In the genomic region with DNA sequence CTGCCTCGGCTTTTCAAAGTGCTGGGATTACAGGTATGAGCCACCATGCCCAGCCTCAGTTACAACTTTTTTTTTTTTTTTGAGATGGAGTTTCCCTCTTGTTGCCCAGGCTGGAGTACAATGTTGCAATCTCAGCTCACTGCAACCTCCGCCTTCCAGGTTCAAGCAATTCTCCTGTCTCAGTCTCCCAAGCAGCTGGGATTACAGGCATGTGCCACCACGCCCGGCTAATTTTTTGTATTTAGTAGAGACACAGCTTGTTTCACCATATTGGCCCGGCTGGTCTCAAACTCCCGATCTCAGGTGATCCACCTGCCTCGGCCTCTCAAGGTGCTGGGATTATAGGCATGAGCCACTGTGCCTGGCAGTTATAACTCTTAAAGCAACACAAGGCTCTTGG, we compare ENCODE assay signal across 13 cellular contexts. TPM values are rescaled to one million over a fixed set of nuclear protein-coding genes. Genes with fewer than 3 reads are reported as not detected.
DNase-seq lines count a peak whose midpoint lies in the region; ATAC-seq, FAIRE-seq and TF ChIP-seq lines count a peak whose summit lies in the region.
"Not testable (repeated sequence)": the region's sequence is repeated elsewhere in the genome, so short reads cannot be mapped to it uniquely, and the experiment has no call there.
"Had no signal": no experiment of that assay in that cellular context is flagged by ENCODE, and none has a peak within 500 bp of the region (broad histone marks: within the 10 kb centered on the region; RNA-seq: fewer than 3 reads in every experiment).

No MANE protein-coding gene starts in this region.

- TF ChIP-seq EP300 in HepG2 (IDR thresholded peaks at IDR 0.05; ENCODE audit: low read depth in 2 of 2, low read length in 2 of 2); HepG2 (CRISPR knock-in tag; IDR thresholded peaks at IDR 0.05; ENCODE audit: borderline replicate concordance): not testable (repeated sequence)

- WGBS in endodermal cell (ENCODE audit: insufficient coverage in 1 of 2, insufficient read length in 1 of 2), 2 experiments = 95 to 100% methylated on average over 1 to 7 of the region's 7 CpGs
- whole genome bisulfite sequencing in esophagus squamous epithelium, 2 donors = 40 to 47% methylated on average over 7 of the region's 7 CpGs
- 44% methylated on average over 7 of the region's 7 CpGs for WGBS in HepG2 (ENCODE audit: low lambda C conversion rate)
- WGBS in testis, 2 donors = 76 to 79% methylated on average over 7 of the region's 7 CpGs

- TF ChIP-seq RAD21 in HepG2 (CRISPR knock-in tag; IDR thresholded peaks at IDR 0.05) = not testable (repeated sequence)

- TF ChIP-seq CTCF in RWPE2 (IDR thresholded peaks at IDR 0.05; ENCODE audit: poor library complexity, severe bottlenecking); endodermal cell (conservative IDR thresholded peaks at IDR 0.05); esophagus squamous epithelium (IDR thresholded peaks at IDR 0.05); HepG2 (CRISPR knock-in tag; IDR thresholded peaks at IDR 0.05); testis (IDR thresholded peaks at IDR 0.05): not testable (repeated sequence)

- peaks cover 26% of the 10 kb centered on the region for H4K20me1 ChIP-seq in HepG2 (ENCODE audit: insufficient read depth, low read length)

- not testable (repeated sequence) for H3K79me2 ChIP-seq in HepG2 (ENCODE audit: insufficient read depth, low read length)

- H3K4me1 Mint-ChIP-seq in endodermal cell = peaks cover 32% of the 10 kb centered on the region

- H3K4me2 ChIP-seq in HepG2 (ENCODE audit: low read depth, low read length) = not testable (repeated sequence)

- H3K27me3 Mint-ChIP-seq in endodermal cell (ENCODE audit: insufficient read depth) = not testable (repeated sequence)

- H3K27ac ChIP-seq in RWPE2 (ENCODE audit: poor library complexity, severe bottlenecking) = peak overlapping the region; percentile 3
- H3K27ac ChIP-seq in endodermal cell (ENCODE audit: low read depth, low read length); HepG2 (ENCODE audit: extremely low read length, insufficient read depth, low read length); testis: not testable (repeated sequence)
- H3K27ac ChIP-seq in esophagus squamous epithelium = peak overlapping the region; percentile 49 to 75 (median 59)

- H3K27ac Mint-ChIP-seq in endodermal cell = not testable (repeated sequence)

- CTCF ChIA-PET in HepG2 (lab: Yijun Ruan, JAX; ENCODE audit: low intra/inter-chr PET ratio, low total read pairs) = not testable (repeated sequence)

- POLR2A ChIA-PET in HepG2 (lab: Yijun Ruan, JAX) = interaction anchor here (0.6 to 5.2 kb wide), 2 partner anchors 10 to 38 kb away, joined by 3 to 45 read pairs; partner anchors contain the start of gene GLUL

- not testable (repeated sequence) for H3K4me3 ChIP-seq in RWPE2 (ENCODE audit: severe bottlenecking); endodermal cell (ENCODE audit: low read length); esophagus squamous epithelium; HepG2 (replicated peaks in 1 of 3; ENCODE audit: insufficient read depth in 1 of 3, low read depth in 2 of 3, low read length in 3 of 3); testis

- not testable (repeated sequence) for TF ChIP-seq POLR2A in esophagus squamous epithelium (IDR thresholded peaks at IDR 0.05); HepG2 (IDR thresholded peaks at IDR 0.05; ENCODE audit: insufficient read depth in 1 of 2, low read depth in 2 of 2, low read length in 2 of 2); testis (IDR thresholded peaks at IDR 0.05)

- BruUV-seq in HepG2 (replicated peaks; lab: Mats Ljungman, UMichigan) = not testable (repeated sequence)

- in situ Hi-C loops in HepG2 (cut with HindIII; ENCODE audit: extremely low pct_ligation_motif_present, low pct_unique_long_range_greater_than_20kb) = not testable (repeated sequence)

- H3K36me3 ChIP-seq in RWPE2 (ENCODE audit: low read depth) (peaks cover 29% of the 10 kb centered on the region), endodermal cell (ENCODE audit: control insufficient read depth, insufficient read depth, low read length) (peaks cover 34% of the 10 kb centered on the region), esophagus squamous epithelium (peaks cover 8 to 39% (median 24%) of the 10 kb centered on the region in 3 donors), HepG2 (replicated peaks in 1 of 2; ENCODE audit: control insufficient read depth in 1 of 2, insufficient read depth in 2 of 2, low read length in 2 of 2) (peaks cover 6 to 24% of the 10 kb centered on the region in 2 experiments)
- H3K36me3 ChIP-seq in testis (ENCODE audit: low read depth, missing control alignments) = not testable (repeated sequence)

- not testable (repeated sequence) for DNase-seq in RWPE2 (ENCODE audit: low spot score); esophagus squamous epithelium (lab: John Stamatoyannopoulos, UW); HepG2 (ENCODE audit: low spot score); sciatic nerve (ENCODE audit: low spot score)
- DNase-seq in endodermal cell = peak; percentile 20
- peak; percentile 60 for DNase-seq in testis

- not testable (repeated sequence) for H3K27me3 ChIP-seq in RWPE2 (ENCODE audit: insufficient read depth, poor library complexity, severe bottlenecking); endodermal cell (ENCODE audit: control insufficient read depth, insufficient read depth, low read length, poor library complexity, severe bottlenecking); esophagus squamous epithelium; HepG2 (ENCODE audit: control insufficient read depth in 1 of 2, insufficient read depth in 2 of 2, low read length in 2 of 2); testis

- not testable (repeated sequence) for H3K9me3 ChIP-seq in RWPE2 (ENCODE audit: severe bottlenecking); endodermal cell (ENCODE audit: control insufficient read depth, low read length); esophagus squamous epithelium; HepG2 (ENCODE audit: low read length); testis

- H2AFZ ChIP-seq in HepG2 (ENCODE audit: low read length) = not testable (repeated sequence)

- peaks cover 29% of the 10 kb centered on the region for H3K36me3 Mint-ChIP-seq in endodermal cell (ENCODE audit: low read depth)

- not testable (repeated sequence) for H3K9me3 Mint-ChIP-seq in endodermal cell

- FAIRE-seq in HepG2 (lab: Jason Lieb, UNC) = not testable (repeated sequence)

- intact Hi-C loops in esophagus squamous epithelium (cut with DNase I); HepG2 (cut with micrococcal nuclease; ENCODE audit: unreplicated experiment); sciatic nerve (cut with DNase I); testis (cut with DNase I; ENCODE audit: low total_unique reads): not testable (repeated sequence)

- not testable (repeated sequence) for H3K4me3 Mint-ChIP-seq in endodermal cell

- H3K4me1 ChIP-seq in RWPE2 (ENCODE audit: insufficient read depth, poor library complexity, severe bottlenecking); testis: not testable (repeated sequence)
- peaks cover 12% of the 10 kb centered on the region for H3K4me1 ChIP-seq in endodermal cell (ENCODE audit: control insufficient read depth, insufficient read depth, low read length)
- peaks cover 6 to 64% (median 14%) of the 10 kb centered on the region in 3 donors for H3K4me1 ChIP-seq in esophagus squamous epithelium
- peaks cover 30% of the 10 kb centered on the region for H3K4me1 ChIP-seq in HepG2 (ENCODE audit: insufficient read depth, low read length)

- H3K9ac ChIP-seq in endodermal cell (ENCODE audit: extremely low read depth, low read length, poor library complexity, severe bottlenecking); HepG2 (ENCODE audit: insufficient read depth, low read depth, low read length): not testable (repeated sequence)

- not testable (repeated sequence) for ATAC-seq in RWPE2 (ENCODE audit: low read depth)
- ATAC-seq in HepG2 = peak; percentile 13
- peak; percentile 0 for ATAC-seq in sciatic nerve

RNA-seq across cellular contexts. Expression of gene GLUL, which starts 11.8 kb away (rescaled TPM):
- 100 to 1,000 TPM; 529 to 553 TPM for total RNA-seq in endodermal cell
- polyA plus RNA-seq in endodermal cell (2013, experiment 1 of 2) = 291 TPM
- 248 TPM for polyA plus RNA-seq in endodermal cell (2013, experiment 2 of 2)
- total RNA-seq in esophagus squamous epithelium = 1,000 to 10,000 TPM in 3 of 4 donors, 100 to 1,000 TPM in 1; 597 to 1,638 (median 1,035) TPM
- 827 and 909 TPM in 2 replicates for total RNA-seq in HepG2 (2016; rRNA removed; fragmentation: Illumina TruSeq; extraction: Trizol)
- total RNA-seq in HepG2 (2016; cell fraction: cytosol; rRNA removed; fragmentation: Illumina TruSeq; extraction: Trizol; ENCODE audit: low read depth) = 302 and 314 TPM in 2 replicates
- 827 and 907 TPM in 2 replicates for total RNA-seq in HepG2 (2016; cell fraction: insoluble cytoplasmic fraction; rRNA removed; fragmentation: Illumina TruSeq; extraction: Trizol)
- 525 and 530 TPM in 2 replicates for total RNA-seq in HepG2 (2016; cell fraction: membrane; rRNA removed; fragmentation: Illumina TruSeq; extraction: Trizol)
- 383 and 412 TPM in 2 replicates for total RNA-seq in HepG2 (2016; cell fraction: nucleus; rRNA removed; fragmentation: Illumina TruSeq; extraction: Trizol)
- 423 and 501 TPM in 2 replicates for polyA plus RNA-seq in HepG2 (2011; rRNA removed)
- 374 and 406 TPM in 2 replicates for polyA plus RNA-seq in HepG2 (2011; cell fraction: cytosol; rRNA removed)
- 417 and 464 TPM in 2 replicates for polyA plus RNA-seq in HepG2 (2011; cell fraction: nucleus; rRNA removed)
- polyA plus RNA-seq in HepG2 (2012) = 601 and 740 TPM in 2 replicates
- polyA plus RNA-seq in HepG2 (2016; cell fraction: cytosol; fragmentation: Illumina TruSeq; extraction: Trizol; ENCODE audit: low read depth) = 207 and 236 TPM in 2 replicates
- polyA plus RNA-seq in HepG2 (2016; cell fraction: insoluble cytoplasmic fraction; fragmentation: Illumina TruSeq; extraction: Trizol; ENCODE audit: low read depth) = 748 and 770 TPM in 2 replicates
- 234 and 236 TPM in 2 replicates for polyA plus RNA-seq in HepG2 (2016; cell fraction: membrane; fragmentation: Illumina TruSeq; extraction: Trizol; ENCODE audit: low read depth)
- 513 and 558 TPM in 2 replicates for polyA plus RNA-seq in HepG2 (2016; cell fraction: nucleus; fragmentation: Illumina TruSeq; extraction: Trizol; ENCODE audit: insufficient read depth, low read depth)
- 21.3 and 447 TPM in 2 replicates for polyA minus RNA-seq in HepG2 (2011; rRNA and poly(A)+ RNA removed; ENCODE audit: low replicate concordance)
- 472 and 515 TPM in 2 replicates for polyA minus RNA-seq in HepG2 (2011; cell fraction: cytosol; rRNA and poly(A)+ RNA removed)
- polyA minus RNA-seq in HepG2 (2011; cell fraction: nucleus; rRNA and poly(A)+ RNA removed) = 168 and 231 TPM in 2 replicates
- 1,285 TPM for total RNA-seq in sciatic nerve
- total RNA-seq in testis = 1,000 to 10,000 TPM; 1,066 to 1,224 TPM
- 958 TPM for polyA plus RNA-seq in testis (ENCODE audit: insufficient read depth, low read depth, low replicate concordance)

RNA-seq across cellular contexts. Expression of gene TEDDM1, which starts 20.7 kb away (rescaled TPM):
- total RNA-seq in endodermal cell = not detected
- not detected for polyA plus RNA-seq in endodermal cell (2013, experiment 1 of 2)
- not detected for polyA plus RNA-seq in endodermal cell (2013, experiment 2 of 2)
- total RNA-seq in esophagus squamous epithelium = not detected
- total RNA-seq in HepG2 (2016; rRNA removed; fragmentation: Illumina TruSeq; extraction: Trizol) = not detected in 2 replicates
- not detected in 2 replicates for total RNA-seq in HepG2 (2016; cell fraction: cytosol; rRNA removed; fragmentation: Illumina TruSeq; extraction: Trizol; ENCODE audit: low read depth)
- total RNA-seq in HepG2 (2016; cell fraction: insoluble cytoplasmic fraction; rRNA removed; fragmentation: Illumina TruSeq; extraction: Trizol) = not detected in 2 replicates
- total RNA-seq in HepG2 (2016; cell fraction: membrane; rRNA removed; fragmentation: Illumina TruSeq; extraction: Trizol) = not detected in 2 replicates
- total RNA-seq in HepG2 (2016; cell fraction: nucleus; rRNA removed; fragmentation: Illumina TruSeq; extraction: Trizol) = not detected in 2 replicates
- not detected in 2 replicates for polyA plus RNA-seq in HepG2 (2011; rRNA removed)
- not detected in 2 replicates for polyA plus RNA-seq in HepG2 (2011; cell fraction: cytosol; rRNA removed)
- polyA plus RNA-seq in HepG2 (2011; cell fraction: nucleus; rRNA removed) = not detected in 2 replicates
- polyA plus RNA-seq in HepG2 (2012) = not detected in 2 replicates
- not detected in 2 replicates for polyA plus RNA-seq in HepG2 (2016; cell fraction: cytosol; fragmentation: Illumina TruSeq; extraction: Trizol; ENCODE audit: low read depth)
- not detected in 2 replicates for polyA plus RNA-seq in HepG2 (2016; cell fraction: insoluble cytoplasmic fraction; fragmentation: Illumina TruSeq; extraction: Trizol; ENCODE audit: low read depth)
- not detected in 2 replicates for polyA plus RNA-seq in HepG2 (2016; cell fraction: membrane; fragmentation: Illumina TruSeq; extraction: Trizol; ENCODE audit: low read depth)
- not detected in 2 replicates for polyA plus RNA-seq in HepG2 (2016; cell fraction: nucleus; fragmentation: Illumina TruSeq; extraction: Trizol; ENCODE audit: insufficient read depth, low read depth)
- polyA minus RNA-seq in HepG2 (2011; rRNA and poly(A)+ RNA removed; ENCODE audit: low replicate concordance) = not detected in 2 replicates
- not detected in 2 replicates for polyA minus RNA-seq in HepG2 (2011; cell fraction: cytosol; rRNA and poly(A)+ RNA removed)
- not detected in 2 replicates for polyA minus RNA-seq in HepG2 (2011; cell fraction: nucleus; rRNA and poly(A)+ RNA removed)
- not detected for total RNA-seq in sciatic nerve
- total RNA-seq in testis = not detected
- polyA plus RNA-seq in testis (ENCODE audit: insufficient read depth, low read depth, low replicate concordance) = not detected
- total RNA-seq: CD4-positive, CD25-positive, alpha-beta regulatory T cell; CD8-positive, alpha-beta memory T cell; G401; GM12878; H7; HFFc6; HT1080 had no signal
- polyA plus RNA-seq: CD8-positive, alpha-beta memory T cell had no signal
